In the genomic region with DNA sequence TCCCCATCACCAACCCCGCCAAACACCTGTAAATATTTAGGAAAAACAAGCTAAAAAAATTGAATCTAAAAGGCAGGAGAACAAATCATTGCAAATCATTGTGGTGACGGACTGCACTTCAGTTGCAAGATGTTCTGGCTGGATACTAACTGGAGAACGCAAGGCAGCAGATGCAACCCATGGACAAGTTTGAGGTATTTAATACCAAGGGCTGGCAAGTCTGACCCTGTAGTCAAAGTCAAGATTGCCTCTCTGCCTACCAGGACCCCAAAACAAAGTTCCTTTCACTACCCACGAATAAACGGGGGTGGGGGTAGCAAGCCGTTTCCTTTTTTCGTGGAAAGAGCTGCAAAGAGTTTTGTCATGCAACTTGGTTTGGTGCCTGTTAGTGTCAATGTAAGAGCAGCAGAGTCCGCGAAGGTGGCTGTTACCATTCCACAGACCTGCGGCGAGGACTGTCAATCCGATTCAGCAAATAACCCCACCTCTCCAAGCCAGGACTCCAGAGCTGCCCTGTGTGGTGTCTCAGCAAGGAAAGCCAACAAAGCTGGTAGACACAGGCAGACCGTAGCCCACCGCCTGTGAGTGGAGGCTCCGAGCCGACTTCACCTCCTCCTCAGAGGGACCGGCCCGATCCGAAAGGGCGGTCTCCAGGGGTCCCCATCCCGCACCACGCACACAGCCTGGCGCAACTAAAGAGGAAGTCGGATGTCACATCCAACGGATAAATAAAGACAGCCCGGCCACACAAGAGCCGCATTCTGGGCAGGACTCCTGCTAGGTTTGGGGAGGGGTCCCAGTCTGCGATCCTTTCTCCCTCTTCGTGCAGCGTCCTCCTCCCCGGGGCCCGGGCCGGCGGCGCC, we compare ENCODE assay signal across 8 cellular contexts. TPM values are rescaled to one million over a fixed set of nuclear protein-coding genes. Genes with fewer than 3 reads are reported as not detected.
DNase-seq lines count a peak whose midpoint lies in the region; ATAC-seq and TF ChIP-seq lines count a peak whose summit lies in the region.

No MANE protein-coding gene starts in this region.

- no peaks in the 10 kb centered on the region for H3K27me3 ChIP-seq in CD4-positive, alpha-beta memory T cell (ENCODE audit: insufficient read depth, low read length)
- H3K27me3 ChIP-seq in skeletal muscle tissue (ENCODE audit: control insufficient read depth in 3 of 3, insufficient read depth in 3 of 3, low read length in 3 of 3) = no peaks in the 10 kb centered on the region

- no peaks in the 10 kb centered on the region for H3K27me3 Mint-ChIP-seq in CD4-positive, alpha-beta memory T cell

- peaks cover 48 to 74% (median 55%) of the 10 kb centered on the region in 4 donors for H3K4me1 Mint-ChIP-seq in CD4-positive, alpha-beta memory T cell

- no peaks in the 10 kb centered on the region for H3K9me3 ChIP-seq in CD4-positive, alpha-beta memory T cell (ENCODE audit: control insufficient read depth in 1 of 2, low read length in 2 of 2)
- no peaks in the 10 kb centered on the region for H3K9me3 ChIP-seq in iPS-18c (ENCODE audit: control insufficient read depth, insufficient read depth, low read length)
- H3K9me3 ChIP-seq in skeletal muscle tissue (ENCODE audit: control insufficient read depth in 3 of 3, low read length in 3 of 3) = no peaks in the 10 kb centered on the region

- peak in 4 of 5 donors; percentile 45 to 63 (median 54) for DNase-seq in CD4-positive, alpha-beta memory T cell
- DNase-seq in HFF-Myc (ENCODE audit: extremely low read depth, low read depth) (no peak), RWPE1 (ENCODE audit: low spot score) (no peak), astrocyte of the spinal cord (ENCODE audit: low read depth, low spot score) (peak; percentile 6), COLO829 (ENCODE audit: low spot score) (no peak)

- peaks cover 55% of the 10 kb centered on the region for H3K4me1 ChIP-seq in CD4-positive, alpha-beta memory T cell (ENCODE audit: insufficient read depth, low read length)
- peaks cover 12 to 28% (median 15%) of the 10 kb centered on the region in 3 donors for H3K4me1 ChIP-seq in skeletal muscle tissue (ENCODE audit: control insufficient read depth in 3 of 3, insufficient read depth in 3 of 3, low read length in 3 of 3)

- peaks cover 8 to 36% of the 10 kb centered on the region in 2 donors for H3K36me3 Mint-ChIP-seq in CD4-positive, alpha-beta memory T cell

- peak overlapping the region; percentile 87 to 97 (median 95) for H3K4me3 Mint-ChIP-seq in CD4-positive, alpha-beta memory T cell

- ATAC-seq in HG03097 (IDR thresholded peaks at IDR 0.05; ENCODE audit: low FRiP score, unreplicated experiment) = no peak

- H3K27ac ChIP-seq in CD4-positive, alpha-beta memory T cell (ENCODE audit: low read depth, low read length) = peak overlapping the region; percentile 93
- peak overlapping the region; percentile 65 for H3K27ac ChIP-seq in RWPE1
- H3K27ac ChIP-seq in skeletal muscle tissue (ENCODE audit: low read depth, low read length) = peak overlapping the region; percentile 20

- H3K27ac Mint-ChIP-seq in CD4-positive, alpha-beta memory T cell = peak overlapping the region; percentile 86 to 95 (median 93)

- TF ChIP-seq CTCF in HFF-Myc (IDR thresholded peaks at IDR 0.05; ENCODE audit: low read depth, low read length, missing control alignments) (no peak), RWPE1 (conservative IDR thresholded peaks at IDR 0.05; ENCODE audit: low read depth) (no peak), astrocyte of the spinal cord (IDR thresholded peaks at IDR 0.05; ENCODE audit: low read depth, low read length) (no peak)

- H3K4me3 ChIP-seq in CD4-positive, alpha-beta memory T cell (ENCODE audit: low read length in 2 of 2) = peak overlapping the region; percentile 65 to 87
- H3K4me3 ChIP-seq in HFF-Myc (replicated peaks; ENCODE audit: low read depth, low read length) (peak overlapping the region; percentile 55), astrocyte of the spinal cord (ENCODE audit: low read depth, low read length) (peak overlapping the region; percentile 75), iPS-18c (ENCODE audit: insufficient read depth, low read depth, low read length) (peak overlapping the region; percentile 70), skeletal muscle tissue (ENCODE audit: low read length in 3 of 3) (peak overlapping the region; percentile 74 to 81 (median 78))

- no peaks in the 10 kb centered on the region for H3K9me3 Mint-ChIP-seq in CD4-positive, alpha-beta memory T cell

- in situ Hi-C loops in astrocyte of the spinal cord (cut with HindIII; ENCODE audit: low sequenced_read_pairs) = no loop called here

- CTCF ChIA-PET in CD4-positive, alpha-beta memory T cell (lab: Charles Lee; ENCODE audit: partially characterized antibody) = interaction anchor here (0.7 to 11.5 kb wide), 22 partner anchors 9 to 200 kb away, joined by 3 to 146 read pairs (median 8); no protein-coding TSS in a partner anchor
- CTCF ChIA-PET in RWPE1 (lab: Yijun Ruan, JAX) = interaction anchor here (0.7 kb wide), 1 partner anchor 44 kb away, joined by 4 read pairs; no protein-coding TSS in a partner anchor

- POLR2A ChIA-PET in CD4-positive, alpha-beta memory T cell (lab: Charles Lee; ENCODE audit: partially characterized antibody) = interaction anchor here (0.6 to 20.5 kb wide), 24 partner anchors 13 to 1133 kb away, joined by 3 to 1065 read pairs (median 8); no protein-coding TSS in a partner anchor
- POLR2A ChIA-PET in RWPE1 (lab: Yijun Ruan, JAX; ENCODE audit: low non-redundant PET) = no interaction called here

- no peaks in the 10 kb centered on the region for H3K36me3 ChIP-seq in CD4-positive, alpha-beta memory T cell (ENCODE audit: insufficient read depth, low read length)
- H3K36me3 ChIP-seq in skeletal muscle tissue (ENCODE audit: control insufficient read depth in 3 of 3, insufficient read depth in 3 of 3, low read length in 3 of 3) = no peaks in the 10 kb centered on the region

- H3K9ac ChIP-seq in skeletal muscle tissue (ENCODE audit: low read depth in 1 of 3, low read length in 3 of 3) = peak overlapping the region; percentile 50 to 75 (median 73)

- intact Hi-C loops in CD4-positive, alpha-beta memory T cell (cut with micrococcal nuclease) = loop anchor here (1.0 to 5.0 kb wide), 12 partner anchors 8 to 297 kb away; partner anchors contain the start of gene COQ10B

RNA-seq across cellular contexts. Expression of gene ANKRD44, which starts 1.0 kb away (rescaled TPM):
- total RNA-seq in CD4-positive, alpha-beta memory T cell = 100 to 1,000 TPM; 229 to 248 TPM
- polyA plus RNA-seq in CD4-positive, alpha-beta memory T cell = 10 to 100 TPM; 51.5 to 87.9 TPM
- total RNA-seq in skeletal muscle tissue = 26.6 TPM

Comparison
In these comparisons a context has a peak if more than half of its experiments do, and no peak if none do; other contexts are left out.
1. DNase-seq: peak in CD4-positive, alpha-beta memory T cell (4 of 5) and astrocyte of the spinal cord (single experiment); none in HFF-Myc (single experiment), RWPE1 (single experiment) and COLO829 (single experiment).
2. H3K27ac ChIP-seq: peak in every context shown above with its lines; median percentile 93 in CD4-positive, alpha-beta memory T cell; 65 in RWPE1; 20 in skeletal muscle tissue.
3. Peak in every context shown above with its lines, with median percentiles within 50 percentile points of each other: H3K4me3 ChIP-seq.